Comparison of ENCODE assay signal across 18 cellular contexts in the genomic region with DNA sequence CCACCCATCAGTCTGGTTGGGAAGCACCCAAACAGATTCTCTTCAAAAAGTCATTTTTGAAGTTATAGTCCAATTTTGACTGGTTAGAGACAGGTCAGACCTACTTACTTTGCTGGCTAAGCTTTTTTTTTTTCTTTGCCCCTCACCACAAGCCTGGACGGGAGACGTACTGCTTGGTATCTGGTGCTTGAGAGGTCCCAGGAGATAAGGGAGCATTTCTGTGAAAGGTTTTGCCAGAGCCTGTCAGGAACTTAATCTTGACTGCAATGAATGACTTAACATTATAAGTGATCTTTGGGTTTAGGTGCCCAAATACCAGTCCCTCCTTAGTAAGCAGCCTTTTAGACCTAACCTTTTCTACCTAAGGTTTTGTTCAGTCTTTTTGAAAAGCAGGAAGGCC.
"Had no signal": no experiment of that assay in that cellular context is flagged by ENCODE, and none has a peak within 500 bp of the region (broad histone marks: within the 10 kb centered on the region; RNA-seq: fewer than 3 reads in every experiment).

No MANE protein-coding gene starts in this region.

- ATAC-seq: left lung; natural killer cell treated with Interleukin-12 subunit alpha and Interleukin-12 subunit beta and Interleukin-15 and Interleukin-18, amount 100 ng/mL, for 72 hours; psoas muscle; sciatic nerve; stimulated activated naive B cell treated with anti-CD40 and anti-IgM and Interleukin-4, amounts not matched to agents 10 μg/mL and 1 μg/mL and 100 μg/mL, for 72 hours had no signal

- H3K27me3 ChIP-seq: colonic mucosa, left lung, transverse colon had no signal

- H3K4me3 ChIP-seq: colonic mucosa, left lung, psoas muscle, transverse colon had no signal

- H3K27ac ChIP-seq: colonic mucosa, left lung, psoas muscle, transverse colon had no signal

- DNase-seq: activated B cell treated with CpG ODN at 0.5 μM for 24 hours; activated CD4-positive, alpha-beta T cell treated with anti-CD3 and anti-CD28 coated beads, Interleukin-2, amount 10 ng/mL, durations not matched to agents 7 days and 5 days; activated naive CD8-positive, alpha-beta T cell treated with anti-CD3 and anti-CD28 coated beads, Interleukin-2, amount 10 ng/mL, durations not matched to agents 7 days and 5 days; activated T-cell treated with anti-CD3 and anti-CD28 coated beads, Interleukin-2, amount 50 U/mL, for 48 hours; colonic mucosa; foreskin melanocyte; head of caudate nucleus; left lung; psoas muscle; stimulated activated CD4-positive, alpha-beta T cell treated with anti-CD3 and anti-CD28 coated beads, Interleukin-2, amount 100 ng/mL, for 24 hours; stimulated activated naive B cell treated with anti-CD40 and anti-IgM and Interleukin-4, amounts not matched to agents 10 μg/mL and 1 μg/mL and 100 μg/mL, for 72 hours; substantia nigra; transverse colon had no signal

- FAIRE-seq: astrocyte, endothelial cell of umbilical vein, islet of Langerhans had no signal

- H3K9me3 ChIP-seq: colonic mucosa, left lung, psoas muscle, transverse colon had no signal

- H3K36me3 ChIP-seq: colonic mucosa, transverse colon had no signal
